In the genomic region with DNA sequence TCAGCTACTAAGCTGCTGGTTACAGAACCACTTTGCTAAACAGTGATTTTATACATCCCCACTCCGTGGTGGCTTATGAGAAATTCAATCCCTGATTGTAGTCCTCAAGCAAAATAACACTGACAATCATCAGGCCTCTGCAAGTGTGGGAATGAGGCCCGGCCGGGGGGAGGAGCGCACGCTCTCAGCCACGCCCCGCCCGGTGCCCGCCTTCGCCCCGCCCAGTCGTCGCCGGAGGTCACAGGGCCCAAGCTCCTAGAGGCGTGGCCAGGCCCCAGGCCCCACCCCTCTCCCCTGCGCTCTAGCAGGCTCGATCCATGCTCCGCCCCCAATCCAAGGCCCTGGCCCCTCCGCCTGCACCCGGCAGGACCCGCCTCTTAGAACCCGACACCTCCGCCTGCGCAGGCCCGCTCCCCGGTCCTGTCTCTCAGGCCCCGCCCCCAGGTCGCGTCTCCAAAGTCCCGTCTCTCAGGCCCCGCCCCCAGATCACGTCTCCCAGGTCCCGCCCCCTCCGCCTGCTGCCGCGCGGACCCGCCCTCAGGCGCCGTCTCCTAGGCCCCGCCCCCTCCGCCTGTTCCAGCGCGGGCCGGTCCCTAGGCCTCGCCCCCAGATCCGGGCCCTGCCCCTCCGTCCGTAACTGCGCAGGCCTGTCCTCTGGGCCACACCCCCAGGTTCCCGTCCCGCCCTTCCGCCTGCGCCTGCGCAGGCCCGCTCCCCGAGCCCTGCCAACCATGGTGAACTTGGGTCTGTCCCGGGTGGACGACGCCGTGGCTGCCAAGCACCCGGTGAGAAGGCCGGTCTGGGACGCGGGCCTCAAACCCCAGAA, we compare ENCODE assay signal across 8 cellular contexts. TPM values are rescaled to one million over a fixed set of nuclear protein-coding genes. Genes with fewer than 3 reads are reported as not detected.
DNase-seq lines count a peak whose midpoint lies in the region; ATAC-seq and TF ChIP-seq lines count a peak whose summit lies in the region.

A gene (plus strand): TSS at position 705 of the 826 bp plus-strand sequence. CDS start 27 bp downstream, at position 732.

- H3K4me1 Mint-ChIP-seq in activated T-cell treated with anti-CD3 and anti-CD28 coated beads, Interleukin-2, amount 50 U/mL, for 24 hours (ENCODE audit: low read depth) = peaks cover 27% of the 10 kb centered on the region

- peaks cover 18% of the 10 kb centered on the region for H3K36me3 Mint-ChIP-seq in activated T-cell treated with anti-CD3 and anti-CD28 coated beads, Interleukin-2, amount 50 U/mL, for 24 hours (ENCODE audit: low read depth)

- H3K36me3 ChIP-seq in mucosa of stomach (ENCODE audit: control insufficient read depth, insufficient read depth, low read length) = no peaks in the 10 kb centered on the region

- peak; percentile 98 for DNase-seq in DMS153 (lab: John Stamatoyannopoulos, UW)
- DNase-seq in KBM-7 = peak; percentile 98
- DNase-seq in activated T-cell treated with anti-CD3 and anti-CD28 coated beads, Interleukin-2, amount 50 U/mL, for 24 hours = peak; percentile 100
- peak; percentile 100 for DNase-seq in erythroblast (lab: John Stamatoyannopoulos, UW)
- DNase-seq in stimulated activated CD8-positive, alpha-beta memory T cell treated with anti-CD3 and anti-CD28 coated beads, Interleukin-7, amount 100 ng/mL, for 1 hour (ENCODE audit: low read depth in 2 of 2) = peak; percentile 99

- H3K4me3 Mint-ChIP-seq in activated T-cell treated with anti-CD3 and anti-CD28 coated beads, Interleukin-2, amount 50 U/mL, for 24 hours = peak within 1 kb of the TSS; percentile 86

- no peaks in the 10 kb centered on the region for H3K9me3 Mint-ChIP-seq in activated T-cell treated with anti-CD3 and anti-CD28 coated beads, Interleukin-2, amount 50 U/mL, for 24 hours

- H3K4me1 ChIP-seq in mucosa of stomach (ENCODE audit: control insufficient read depth, insufficient read depth, low read length) = peaks cover 46% of the 10 kb centered on the region

- H3K9ac ChIP-seq in mucosa of stomach (ENCODE audit: low read length) = peak within 1 kb of the TSS; percentile 93

- peak within 1 kb of the TSS; percentile 82 for H3K4me3 ChIP-seq in mucosa of stomach (ENCODE audit: low read length)

- H3K27me3 ChIP-seq in mucosa of stomach (ENCODE audit: control insufficient read depth, insufficient read depth, low read length) = peaks cover under 1% of the 10 kb centered on the region

- H3K27me3 Mint-ChIP-seq in activated T-cell treated with anti-CD3 and anti-CD28 coated beads, Interleukin-2, amount 50 U/mL, for 24 hours = no peaks in the 10 kb centered on the region

- peak; percentile 80 for ATAC-seq in GM21717 (IDR thresholded peaks at IDR 0.05; ENCODE audit: unreplicated experiment)

- peak; percentile 42 for TF ChIP-seq POLR2A in erythroblast (IDR thresholded peaks at IDR 0.05; ENCODE audit: low read length)

- H3K27ac Mint-ChIP-seq in activated T-cell treated with anti-CD3 and anti-CD28 coated beads, Interleukin-2, amount 50 U/mL, for 24 hours = peak within 1 kb of the TSS; percentile 94

- in situ Hi-C loops in KBM-7 (cut with MboI; ENCODE audit: low pct_unique_long_range_greater_than_20kb, low sequenced_read_pairs) = no loop called here

- no peaks in the 10 kb centered on the region for H3K9me3 ChIP-seq in mucosa of stomach (ENCODE audit: control insufficient read depth, low read length)

TF ChIP-seq in PFSK-1, 5 proteins besides CTCF, POLR2A, EP300 and RAD21:
- TF ChIP-seq POLR2AphosphoS5 (IDR thresholded peaks at IDR 0.05; ENCODE audit: low read depth, low read length) (peak; percentile 94), SIN3A (IDR thresholded peaks at IDR 0.05; ENCODE audit: borderline replicate concordance, insufficient read depth, low read length) (no peak), TAF1 (IDR thresholded peaks at IDR 0.05; ENCODE audit: borderline replicate concordance, insufficient read depth, low read length) (peak; percentile 79), FOXP2 (optimal IDR thresholded peaks at IDR 0.05; ENCODE audit: borderline replicate concordance, extremely low read depth, extremely low read length, insufficient read depth) (no peak)
- TF ChIP-seq, protein P1, sequence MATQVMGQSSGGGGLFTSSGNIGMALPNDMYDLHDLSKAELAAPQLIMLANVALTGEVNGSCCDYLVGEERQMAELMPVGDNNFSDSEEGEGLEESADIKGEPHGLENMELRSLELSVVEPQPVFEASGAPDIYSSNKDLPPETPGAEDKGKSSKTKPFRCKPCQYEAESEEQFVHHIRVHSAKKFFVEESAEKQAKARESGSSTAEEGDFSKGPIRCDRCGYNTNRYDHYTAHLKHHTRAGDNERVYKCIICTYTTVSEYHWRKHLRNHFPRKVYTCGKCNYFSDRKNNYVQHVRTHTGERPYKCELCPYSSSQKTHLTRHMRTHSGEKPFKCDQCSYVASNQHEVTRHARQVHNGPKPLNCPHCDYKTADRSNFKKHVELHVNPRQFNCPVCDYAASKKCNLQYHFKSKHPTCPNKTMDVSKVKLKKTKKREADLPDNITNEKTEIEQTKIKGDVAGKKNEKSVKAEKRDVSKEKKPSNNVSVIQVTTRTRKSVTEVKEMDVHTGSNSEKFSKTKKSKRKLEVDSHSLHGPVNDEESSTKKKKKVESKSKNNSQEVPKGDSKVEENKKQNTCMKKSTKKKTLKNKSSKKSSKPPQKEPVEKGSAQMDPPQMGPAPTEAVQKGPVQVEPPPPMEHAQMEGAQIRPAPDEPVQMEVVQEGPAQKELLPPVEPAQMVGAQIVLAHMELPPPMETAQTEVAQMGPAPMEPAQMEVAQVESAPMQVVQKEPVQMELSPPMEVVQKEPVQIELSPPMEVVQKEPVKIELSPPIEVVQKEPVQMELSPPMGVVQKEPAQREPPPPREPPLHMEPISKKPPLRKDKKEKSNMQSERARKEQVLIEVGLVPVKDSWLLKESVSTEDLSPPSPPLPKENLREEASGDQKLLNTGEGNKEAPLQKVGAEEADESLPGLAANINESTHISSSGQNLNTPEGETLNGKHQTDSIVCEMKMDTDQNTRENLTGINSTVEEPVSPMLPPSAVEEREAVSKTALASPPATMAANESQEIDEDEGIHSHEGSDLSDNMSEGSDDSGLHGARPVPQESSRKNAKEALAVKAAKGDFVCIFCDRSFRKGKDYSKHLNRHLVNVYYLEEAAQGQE (IDR thresholded peaks at IDR 0.05; ENCODE audit: insufficient read depth in 1 of 2, low read depth in 2 of 2, low read length in 2 of 2) = 0 out of 4 replicates have a peak, but pooled peaks have one; percentile 4 to 34

RNA-seq across cellular contexts. Expression of the gene that starts here (rescaled TPM):
- 79.9 TPM for polyA plus RNA-seq in PFSK-1 (2012; ENCODE audit: insufficient read length, low read depth)

Comparison
In these comparisons a context has a peak if more than half of its experiments do, and no peak if none do; other contexts are left out.
1. Peak in every context shown above with its lines: DNase-seq, ATAC-seq and H3K4me3 ChIP-seq.